ENCODE assay signal across 1 cellular context in genomic region chr17:76481091-76481655, GRCh38.
TF ChIP-seq lines count a peak whose summit lies in the region.

No MANE protein-coding gene starts in this region.

TF ChIP-seq in GM12878, 131 proteins besides CTCF, POLR2A, EP300 and RAD21 (continues in another document):
- TF ChIP-seq USF2 (IDR thresholded peaks at IDR 0.05; ENCODE audit: borderline replicate concordance, low read depth, low read length) (peak; percentile 68), NBN (IDR thresholded peaks at IDR 0.05) (no peak), SMAD1 (IDR thresholded peaks at IDR 0.05; ENCODE audit: low read depth, partially characterized antibody) (no peak), FOS (IDR thresholded peaks at IDR 0.05; ENCODE audit: borderline replicate concordance, extremely low read depth, insufficient read length) (no peak), EED (IDR thresholded peaks at IDR 0.05; ENCODE audit: low read depth) (peak; percentile 97), ZZZ3 (IDR thresholded peaks at IDR 0.05; ENCODE audit: control insufficient read depth, insufficient read length, low read depth) (no peak), RFX5 (IDR thresholded peaks at IDR 0.05; ENCODE audit: low read depth, low read length) (no peak), BCLAF1 (IDR thresholded peaks at IDR 0.05) (no peak), SUZ12 (IDR thresholded peaks at IDR 0.05; ENCODE audit: unreplicated experiment) (no peak), ZNF24 (IDR thresholded peaks at IDR 0.05) (no peak), SREBF1 (IDR thresholded peaks at IDR 0.05; ENCODE audit: low read length) (no peak), HCFC1 (IDR thresholded peaks at IDR 0.05; ENCODE audit: low read length) (no peak), ELK1 (IDR thresholded peaks at IDR 0.05; ENCODE audit: low read depth, low read length) (no peak), FOXM1 (IDR thresholded peaks at IDR 0.05; ENCODE audit: low read depth, low read length) (no peak), RUNX3 (IDR thresholded peaks at IDR 0.05; ENCODE audit: low read length) (peak; percentile 84), CBX3 (IDR thresholded peaks at IDR 0.05; ENCODE audit: borderline replicate concordance, low read depth) (no peak), ZBTB40 (IDR thresholded peaks at IDR 0.05; ENCODE audit: borderline replicate concordance) (no peak), PAX5 (IDR thresholded peaks at IDR 0.05; ENCODE audit: borderline replicate concordance, low read depth, low read length) (peak; percentile 55; the same call in 1 of the 2 replicates), ZBED1 (IDR thresholded peaks at IDR 0.05; ENCODE audit: borderline replicate concordance) (no peak), SIN3A (IDR thresholded peaks at IDR 0.05; ENCODE audit: low read depth, low read length) (no peak), MYC (IDR thresholded peaks at IDR 0.05; ENCODE audit: insufficient read depth, insufficient read length, insufficient replicate concordance, low read length, severe bottlenecking) (no peak), MAX (IDR thresholded peaks at IDR 0.05; ENCODE audit: low read depth, low read length) (peak; percentile 55; the same call in 1 of the 2 replicates), HDAC6 (IDR thresholded peaks at IDR 0.05; ENCODE audit: unreplicated experiment) (no peak), KLF5 (IDR thresholded peaks at IDR 0.05; ENCODE audit: partially characterized antibody) (no peak), JUND (IDR thresholded peaks at IDR 0.05; ENCODE audit: low read depth, low read length) (no peak), PAX8 (IDR thresholded peaks at IDR 0.05) (no peak), PRDM15 (CRISPR knock-in tag; IDR thresholded peaks at IDR 0.05) (no peak), ATF2 (IDR thresholded peaks at IDR 0.05; ENCODE audit: low read length) (no peak; the same call in 1 of the 2 replicates), CEBPZ (IDR thresholded peaks at IDR 0.05; ENCODE audit: low read depth, low read length) (no peak), CHD1 (IDR thresholded peaks at IDR 0.05; ENCODE audit: low read depth, low read length) (no peak), EZH2 (IDR thresholded peaks at IDR 0.05; ENCODE audit: borderline replicate concordance, control insufficient read depth, low read depth, low read length) (no peak), PML (IDR thresholded peaks at IDR 0.05; ENCODE audit: low read length) (peak; percentile 53; the same call in 1 of the 2 replicates), KAT2A (conservative IDR thresholded peaks at IDR 0.05; ENCODE audit: control insufficient read depth, low read depth, low read length) (no peak), GABPA (IDR thresholded peaks at IDR 0.05; ENCODE audit: low read depth) (no peak), NKRF (conservative IDR thresholded peaks at IDR 0.05) (no peak), CREM (IDR thresholded peaks at IDR 0.05; ENCODE audit: low read depth) (peak; percentile 66)
